In genomic region chr14:75989134-75989533, GRCh38 we compare ENCODE assay signal across 1 cellular context.
TF ChIP-seq lines count a peak whose summit lies in the region.

No MANE protein-coding gene starts in this region.

TF ChIP-seq in HepG2, 621 proteins besides CTCF, POLR2A, EP300 and RAD21 (continued from another document and continues in another):
- no peak for TF ChIP-seq STAT6 (CRISPR knock-in tag; IDR thresholded peaks at IDR 0.05; ENCODE audit: borderline replicate concordance)
- TF ChIP-seq HOXA3 (CRISPR knock-in tag; IDR thresholded peaks at IDR 0.05) = peak; percentile 83
- no peak for TF ChIP-seq MAFF (IDR thresholded peaks at IDR 0.05; ENCODE audit: low read depth, low read length)
- TF ChIP-seq CEBPG (CRISPR knock-in tag; IDR thresholded peaks at IDR 0.05) = peak; percentile 96
- no peak for TF ChIP-seq ZBTB34 (CRISPR knock-in tag; IDR thresholded peaks at IDR 0.05)
- peak; percentile 42; the same call in 1 of the 2 replicates for TF ChIP-seq FOXP4 (CRISPR knock-in tag; IDR thresholded peaks at IDR 0.05)
- peak; percentile 49; the same call in 1 of the 2 replicates for TF ChIP-seq ZNF574 (CRISPR knock-in tag; IDR thresholded peaks at IDR 0.05)
- no peak for TF ChIP-seq ZNF709 (CRISPR knock-in tag; IDR thresholded peaks at IDR 0.05)
- TF ChIP-seq SCMH1 (CRISPR knock-in tag; IDR thresholded peaks at IDR 0.05; ENCODE audit: borderline replicate concordance) = no peak
- peak; percentile 89 for TF ChIP-seq ATF3 (CRISPR knock-in tag; IDR thresholded peaks at IDR 0.05)
- TF ChIP-seq ZNF543 (CRISPR knock-in tag; IDR thresholded peaks at IDR 0.05) = no peak
- TF ChIP-seq ZNF234 (CRISPR knock-in tag; conservative IDR thresholded peaks at IDR 0.05) = no peak
- no peak for TF ChIP-seq ZFYVE20 (CRISPR knock-in tag; IDR thresholded peaks at IDR 0.05; ENCODE audit: borderline replicate concordance, low read depth)
- no peak for TF ChIP-seq NFIC (IDR thresholded peaks at IDR 0.05; ENCODE audit: low read length)
- no peak for TF ChIP-seq HNF1A (IDR thresholded peaks at IDR 0.05; ENCODE audit: low read depth)
- TF ChIP-seq HNF1A (CRISPR knock-in tag; IDR thresholded peaks at IDR 0.05; ENCODE audit: borderline replicate concordance) = peak; percentile 25; the same call in 1 of the 2 replicates
- TF ChIP-seq SIN3B (IDR thresholded peaks at IDR 0.05; ENCODE audit: low read length) = no peak
- TF ChIP-seq AFF4 (CRISPR knock-in tag; IDR thresholded peaks at IDR 0.05) = no peak
- TF ChIP-seq POLR2G (IDR thresholded peaks at IDR 0.05; ENCODE audit: low read depth, low read length) = no peak
- no peak for TF ChIP-seq HHEX (CRISPR knock-in tag; IDR thresholded peaks at IDR 0.05)
- TF ChIP-seq SAP130 (CRISPR knock-in tag; IDR thresholded peaks at IDR 0.05; ENCODE audit: low read depth) = peak; percentile 65
- no peak for TF ChIP-seq ZNF292 (CRISPR knock-in tag; IDR thresholded peaks at IDR 0.05; ENCODE audit: borderline replicate concordance, low read depth)
- peak; percentile 82 for TF ChIP-seq KAT8 (CRISPR knock-in tag; IDR thresholded peaks at IDR 0.05)
- TF ChIP-seq ISL2 (CRISPR knock-in tag; IDR thresholded peaks at IDR 0.05) = peak; percentile 57
- TF ChIP-seq ZNF263 (CRISPR knock-in tag; IDR thresholded peaks at IDR 0.05) = no peak
- TF ChIP-seq MBNL3 (CRISPR knock-in tag; conservative IDR thresholded peaks at IDR 0.05) = no peak
- TF ChIP-seq ZBTB25 (CRISPR knock-in tag; IDR thresholded peaks at IDR 0.05) = 0 out of 2 replicates have a peak, but pooled peaks have one; percentile 26
- peak; percentile 76 for TF ChIP-seq ZBTB21 (CRISPR knock-in tag; IDR thresholded peaks at IDR 0.05)
- TF ChIP-seq SP5 (CRISPR knock-in tag; IDR thresholded peaks at IDR 0.05; ENCODE audit: borderline replicate concordance, low read depth) = no peak
- TF ChIP-seq SKIL (CRISPR knock-in tag; IDR thresholded peaks at IDR 0.05; ENCODE audit: borderline replicate concordance) = no peak
- TF ChIP-seq ETV5 (CRISPR knock-in tag; IDR thresholded peaks at IDR 0.05; ENCODE audit: borderline replicate concordance) = peak; percentile 97
- no peak for TF ChIP-seq TEAD2 (CRISPR knock-in tag; IDR thresholded peaks at IDR 0.05)
- TF ChIP-seq BHLHE40 (IDR thresholded peaks at IDR 0.05; ENCODE audit: low read length) = no peak
- no peak for TF ChIP-seq MXD4 (CRISPR knock-in tag; IDR thresholded peaks at IDR 0.05)
